ENCODE assay signal across 18 cellular contexts in the genomic region with DNA sequence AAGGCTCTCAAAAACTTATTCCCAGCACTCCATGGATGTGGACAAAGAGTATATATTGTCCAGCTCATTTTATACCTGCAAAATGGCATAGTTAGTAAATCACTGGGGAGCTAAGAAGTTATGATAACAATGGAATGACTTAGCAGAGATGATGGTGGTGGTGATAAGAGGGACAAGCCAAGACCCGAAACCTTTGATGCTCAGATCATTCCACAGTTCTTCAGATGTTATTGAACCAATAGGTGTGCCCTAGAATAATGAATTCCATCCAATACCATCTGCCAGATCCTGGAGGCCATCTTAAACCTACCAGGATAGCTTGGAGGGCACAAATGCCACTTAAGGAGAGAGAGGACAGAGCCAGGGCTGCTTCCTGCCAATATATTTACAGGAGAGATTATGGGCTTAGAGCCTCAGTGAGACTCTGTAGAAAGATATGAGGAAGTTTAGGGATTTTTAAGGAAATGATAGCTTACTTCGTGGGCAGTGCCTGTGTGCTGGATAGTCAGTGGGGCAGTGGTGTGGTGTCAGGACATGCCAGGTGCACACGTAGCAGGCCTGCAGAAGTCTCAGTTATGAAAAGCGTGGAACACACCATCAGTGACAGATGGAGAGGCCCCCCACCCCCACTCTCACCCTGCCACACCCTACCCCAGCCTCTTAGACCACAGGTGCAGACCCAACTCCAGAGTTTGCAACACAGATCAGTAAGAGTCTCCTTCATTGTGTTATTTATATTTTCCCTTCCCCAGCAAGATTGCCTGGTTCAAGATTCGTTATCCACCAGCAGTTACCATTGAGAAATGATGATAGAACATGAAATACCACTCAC.
DNase-seq lines count a peak whose midpoint lies in the region; TF ChIP-seq lines count a peak whose summit lies in the region.
"Had no signal": no experiment of that assay in that cellular context is flagged by ENCODE, and none has a peak within 500 bp of the region (broad histone marks: within the 10 kb centered on the region; RNA-seq: fewer than 3 reads in every experiment).

No MANE protein-coding gene starts in this region.

- H4K20me1 ChIP-seq in PC-9 (ENCODE audit: insufficient read depth): no peaks in the 10 kb centered on the region
- no peaks in the 10 kb centered on the region for H4K20me1 ChIP-seq in smooth muscle cell (ENCODE audit: low read depth)
- H4K20me1 ChIP-seq in SK-N-SH (ENCODE audit: insufficient read depth): no peaks in the 10 kb centered on the region

- TF ChIP-seq RAD21 in SK-N-SH (IDR thresholded peaks at IDR 0.05; ENCODE audit: low read length): no peak

- no peak overlapping the region for H3K4me3 ChIP-seq in PC-9
- H3K4me3 ChIP-seq in effector memory CD4-positive, alpha-beta T cell (ENCODE audit: insufficient read depth, low read depth, low read length, poor library complexity, severe bottlenecking): no peak overlapping the region
- H3K4me3 ChIP-seq in smooth muscle cell: no peak overlapping the region
- no peak overlapping the region for H3K4me3 ChIP-seq in SK-N-SH (ENCODE audit: low read depth in 2 of 2, low read length in 1 of 2)
- H3K4me3 ChIP-seq: right lobe of liver, testis had no signal

- H3K27me3 ChIP-seq in PC-9 (ENCODE audit: insufficient read depth, low read depth): no peaks in the 10 kb centered on the region
- no peaks in the 10 kb centered on the region for H3K27me3 ChIP-seq in effector memory CD4-positive, alpha-beta T cell (replicated peaks; ENCODE audit: control insufficient read depth, insufficient read depth, low read length, poor library complexity, severe bottlenecking)
- H3K27me3 ChIP-seq in smooth muscle cell (ENCODE audit: low read depth): no peaks in the 10 kb centered on the region
- no peaks in the 10 kb centered on the region for H3K27me3 ChIP-seq in SK-N-SH (ENCODE audit: insufficient read depth)
- H3K27me3 ChIP-seq: brain microvascular endothelial cell, right lobe of liver, testis had no signal

- H3K9ac ChIP-seq in smooth muscle cell (ENCODE audit: low read depth) (no peak overlapping the region), SK-N-SH (no peak overlapping the region)

- H3F3A ChIP-seq in PC-9 (ENCODE audit: insufficient read depth, low read depth): peaks cover 30% of the 10 kb centered on the region
- H3F3A ChIP-seq in smooth muscle cell (ENCODE audit: low read depth): peaks cover 14% of the 10 kb centered on the region
- peaks cover 16% of the 10 kb centered on the region for H3F3A ChIP-seq in SK-N-SH (replicated peaks; ENCODE audit: insufficient read depth)

- H3K4me1 ChIP-seq in PC-9 (replicated peaks; ENCODE audit: insufficient read depth) (peaks cover 62% of the 10 kb centered on the region), smooth muscle cell (ENCODE audit: low read depth) (peaks cover 18% of the 10 kb centered on the region), SK-N-SH (ENCODE audit: control insufficient read depth in 1 of 2, insufficient read depth in 2 of 2, low read depth in 1 of 2, low read length in 1 of 2) (peaks cover 0 to 31% of the 10 kb centered on the region in 2 experiments; a peak in 2 of 4 replicates)
- peaks cover 72% of the 10 kb centered on the region for H3K4me1 ChIP-seq in effector memory CD4-positive, alpha-beta T cell (ENCODE audit: control insufficient read depth, insufficient read depth, low read length, poor library complexity, severe bottlenecking)
- H3K4me1 ChIP-seq: right lobe of liver had no signal

- no peak for DNase-seq in activated naive CD4-positive, alpha-beta T cell treated with anti-CD3 and anti-CD28 coated beads for 36 hours
- DNase-seq in activated naive CD4-positive, alpha-beta T cell (lab: John Stamatoyannopoulos, UW): no peak
- DNase-seq in PC-9: peak in 1 of 2 experiments; percentile 61
- no peak for DNase-seq in effector memory CD4-positive, alpha-beta T cell
- DNase-seq in smooth muscle cell (lab: John Stamatoyannopoulos, UW; ENCODE audit: unreplicated experiment): no peak
- no peak for DNase-seq in SK-N-SH
- DNase-seq in NCI-H187 (lab: John Stamatoyannopoulos, UW): no peak
- no peak for DNase-seq in NCI-H446 (lab: John Stamatoyannopoulos, UW)
- DNase-seq: brain microvascular endothelial cell, KG1, kidney glomerular epithelial cell, NCI-H1436, NCI-H2227 treated with DMSO at 0.1 percent for 48 hours, right lobe of liver, SHP77, T1000, testis had no signal

- WGBS in smooth muscle cell (ENCODE audit: low lambda C conversion rate): 50% methylated on average over 5 of the region's 5 CpGs
- 80% methylated on average over 4 of the region's 5 CpGs for WGBS in SK-N-SH (ENCODE audit: low lambda C conversion rate)

- POLR2A ChIA-PET in PC-9 (lab: Charles Lee; ENCODE audit: unreplicated experiment) (interaction anchor here (0.8 kb wide), 1 partner anchor 37 kb away, joined by 7 read pairs; no protein-coding TSS in a partner anchor), SK-N-SH (lab: Yijun Ruan, JAX) (no interaction called here)

- H3K9me2 ChIP-seq in PC-9 (ENCODE audit: insufficient read depth) (no peaks in the 10 kb centered on the region), SK-N-SH (no peaks in the 10 kb centered on the region)

- CTCF ChIA-PET in activated naive CD4-positive, alpha-beta T cell treated with anti-CD3 and anti-CD28 coated beads for 36 hours (lab: Charles Lee): no interaction called here
- CTCF ChIA-PET in PC-9 (lab: Charles Lee) (no interaction called here), SK-N-SH (lab: Yijun Ruan, JAX) (no interaction called here)

- peak overlapping the region; percentile 47 for H3K27ac Mint-ChIP-seq in activated naive CD4-positive, alpha-beta T cell treated with anti-CD3 and anti-CD28 coated beads for 36 hours
- H3K27ac Mint-ChIP-seq: mesothelial cell of epicardium had no signal

- peaks cover 77% of the 10 kb centered on the region for H3K4me1 Mint-ChIP-seq in activated naive CD4-positive, alpha-beta T cell treated with anti-CD3 and anti-CD28 coated beads for 36 hours (ENCODE audit: low read depth)

- TF ChIP-seq CTCF in PC-9 (conservative IDR thresholded peaks at IDR 0.05) (no peak), smooth muscle cell (IDR thresholded peaks at IDR 0.05; ENCODE audit: borderline replicate concordance, insufficient read depth, poor library complexity, severe bottlenecking) (no peak), SK-N-SH (IDR thresholded peaks at IDR 0.05) (no peak)

- intact Hi-C loops in activated naive CD4-positive, alpha-beta T cell treated with anti-CD3 and anti-CD28 coated beads for 36 hours (cut with micrococcal nuclease): loop anchor here (2.0 to 5.0 kb wide), 5 partner anchors 90 to 335 kb away; no protein-coding TSS in a partner anchor
- intact Hi-C loops in PC-9 (cut with micrococcal nuclease; ENCODE audit: unreplicated experiment): loop anchor here (1.0 to 5.0 kb wide), 3 partner anchors 80 to 140 kb away; no protein-coding TSS in a partner anchor

- TF ChIP-seq EP300 in SK-N-SH (IDR thresholded peaks at IDR 0.05; ENCODE audit: borderline replicate concordance in 1 of 2, low read depth in 1 of 2, low read length in 1 of 2): no peak

- H3K9me3 ChIP-seq in PC-9 (ENCODE audit: insufficient read depth, low read depth): no peaks in the 10 kb centered on the region
- H3K9me3 ChIP-seq in effector memory CD4-positive, alpha-beta T cell (ENCODE audit: control insufficient read depth, low read length): no peaks in the 10 kb centered on the region
- no peaks in the 10 kb centered on the region for H3K9me3 ChIP-seq in smooth muscle cell (replicated peaks; ENCODE audit: low read depth)
- no peaks in the 10 kb centered on the region for H3K9me3 ChIP-seq in SK-N-SH
- H3K9me3 ChIP-seq: right lobe of liver, testis had no signal

- no peak overlapping the region for H3K4me3 Mint-ChIP-seq in activated naive CD4-positive, alpha-beta T cell treated with anti-CD3 and anti-CD28 coated beads for 36 hours
- H3K4me3 Mint-ChIP-seq: mesothelial cell of epicardium had no signal

- no peaks in the 10 kb centered on the region for H3K79me2 ChIP-seq in PC-9 (ENCODE audit: low read depth)
- no peaks in the 10 kb centered on the region for H3K79me2 ChIP-seq in smooth muscle cell (ENCODE audit: low read depth)
- no peaks in the 10 kb centered on the region for H3K79me2 ChIP-seq in SK-N-SH (ENCODE audit: insufficient read depth)

- TSS peak; percentile 82 for BruUV-seq in PC-9 (replicated peaks; lab: Mats Ljungman, UMichigan)

- H3K4me2 ChIP-seq in PC-9 (peak overlapping the region; percentile 40), smooth muscle cell (no peak overlapping the region), SK-N-SH (no peak overlapping the region)

- H3K36me3 ChIP-seq in PC-9 (ENCODE audit: low read depth): no peaks in the 10 kb centered on the region
- H3K36me3 ChIP-seq in effector memory CD4-positive, alpha-beta T cell (ENCODE audit: control insufficient read depth, insufficient read depth, low read length): no peaks in the 10 kb centered on the region
- no peaks in the 10 kb centered on the region for H3K36me3 ChIP-seq in smooth muscle cell (ENCODE audit: low read depth)
- no peaks in the 10 kb centered on the region for H3K36me3 ChIP-seq in SK-N-SH (replicated peaks in 1 of 2; ENCODE audit: control insufficient read depth in 1 of 2, insufficient read depth in 2 of 2, low read length in 1 of 2)
- H3K36me3 ChIP-seq: brain microvascular endothelial cell, right lobe of liver had no signal

- H2AFZ ChIP-seq in PC-9 (no peak overlapping the region), smooth muscle cell (ENCODE audit: low read depth) (no peak overlapping the region), SK-N-SH (ENCODE audit: low read depth) (no peak overlapping the region)

- no peaks in the 10 kb centered on the region for H3K9me3 Mint-ChIP-seq in activated naive CD4-positive, alpha-beta T cell treated with anti-CD3 and anti-CD28 coated beads for 36 hours

- H3K27me3 Mint-ChIP-seq in activated naive CD4-positive, alpha-beta T cell treated with anti-CD3 and anti-CD28 coated beads for 36 hours (ENCODE audit: low read depth): no peaks in the 10 kb centered on the region

- no peaks in the 10 kb centered on the region for H3K36me3 Mint-ChIP-seq in activated naive CD4-positive, alpha-beta T cell treated with anti-CD3 and anti-CD28 coated beads for 36 hours (ENCODE audit: low read depth)
- H3K36me3 Mint-ChIP-seq: mesothelial cell of epicardium had no signal

- peak overlapping the region; percentile 58 for H3K27ac ChIP-seq in PC-9
- peak overlapping the region; percentile 68 for H3K27ac ChIP-seq in effector memory CD4-positive, alpha-beta T cell (ENCODE audit: insufficient read depth, low read length, poor library complexity, severe bottlenecking)
- peak overlapping the region; percentile 3 for H3K27ac ChIP-seq in smooth muscle cell (ENCODE audit: low read depth)
- H3K27ac ChIP-seq in SK-N-SH (ENCODE audit: low read depth in 2 of 2, low read length in 1 of 2): no peak overlapping the region
- H3K27ac ChIP-seq: brain microvascular endothelial cell, right lobe of liver, testis had no signal

TF ChIP-seq in SK-N-SH, 30 proteins besides CTCF, POLR2A, EP300 and RAD21 (continues in another document):
- TF ChIP-seq RCOR1 (IDR thresholded peaks at IDR 0.05; ENCODE audit: low read length) (no peak), RXRA (IDR thresholded peaks at IDR 0.05; ENCODE audit: borderline replicate concordance, low read depth) (no peak), ELF1 (IDR thresholded peaks at IDR 0.05) (no peak), POLR2AphosphoS5 (IDR thresholded peaks at IDR 0.05; ENCODE audit: low read depth, low read length) (no peak), MXI1 (IDR thresholded peaks at IDR 0.05; ENCODE audit: low read depth, low read length) (no peak), CHD2 (IDR thresholded peaks at IDR 0.05; ENCODE audit: low read length, partially characterized antibody) (no peak)

Comparison
In these comparisons a context has a peak if more than half of its experiments do, and no peak if none do; other contexts are left out.
1. H3K27ac ChIP-seq: peak in PC-9 (single experiment), effector memory CD4-positive, alpha-beta T cell (single experiment) and smooth muscle cell (single experiment); none in SK-N-SH (0 of 2).